In the genomic region with DNA sequence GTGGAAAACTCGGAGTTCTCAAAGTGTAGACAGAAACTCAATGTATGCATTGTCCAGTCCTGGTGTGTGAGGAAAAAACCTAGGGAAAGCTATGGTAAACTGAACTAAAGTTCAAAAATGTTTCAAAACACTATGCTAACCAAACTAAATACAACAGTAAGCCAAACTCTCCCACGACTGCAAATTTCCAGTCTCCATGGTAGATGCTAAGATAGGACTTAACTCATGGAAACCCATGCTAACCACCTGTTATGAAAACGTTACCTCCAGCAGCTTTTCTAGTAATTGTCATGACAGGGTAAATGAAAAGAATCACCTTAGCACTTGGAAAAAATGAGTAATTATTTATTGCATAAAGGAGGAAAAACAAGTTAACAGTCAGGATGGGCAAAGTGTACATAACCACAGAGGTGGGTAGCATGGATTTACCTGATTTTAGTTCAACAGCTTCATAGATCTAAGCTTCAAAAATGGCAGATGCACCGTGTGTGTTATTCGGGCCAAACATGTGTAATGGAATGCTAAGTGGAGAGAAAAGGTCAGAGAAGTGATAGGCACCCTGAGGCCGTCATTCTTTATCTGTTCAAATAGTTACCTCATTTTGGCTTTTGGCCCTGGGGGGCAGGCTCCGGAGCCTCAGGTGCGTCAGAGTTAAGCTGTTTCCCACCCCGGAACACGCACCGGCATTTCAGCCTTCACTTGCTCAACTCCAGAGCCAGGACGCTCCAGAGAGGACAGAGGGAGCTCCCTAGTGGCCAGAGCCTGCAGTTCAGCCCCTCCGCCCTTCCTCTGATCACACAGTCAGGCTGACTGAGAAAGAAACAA, we compare ENCODE assay signal across 8 cellular contexts.
DNase-seq lines count a peak whose midpoint lies in the region; ATAC-seq lines count a peak whose summit lies in the region.

No MANE protein-coding gene starts in this region.

- no peak overlapping the region for H3K9ac ChIP-seq in BLaER1 treated with 17β-estradiol and CSF1 and Interleukin-3, amounts not matched to agents 10 nM and 100 nM
- peak overlapping the region in 1 of 2 donors; percentile 39 for H3K9ac ChIP-seq in duodenal mucosa (ENCODE audit: low read depth in 1 of 2, low read length in 2 of 2)

- H3K9me3 Mint-ChIP-seq in memory B cell, result no peaks in the 10 kb centered on the region

- H3K4me2 ChIP-seq in BLaER1 treated with 17β-estradiol and CSF1 and Interleukin-3, amounts not matched to agents 10 nM and 100 nM, result peak overlapping the region in 6 of 11 experiments; percentile 1 to 62 (median 17); a peak in 8 of 22 replicates

- H3K4me3 ChIP-seq in BLaER1 treated with 17β-estradiol and CSF1 and Interleukin-3, amounts not matched to agents 10 nM and 100 nM, result no peak overlapping the region
- peak overlapping the region; percentile 48 to 65 for H3K4me3 ChIP-seq in duodenal mucosa (ENCODE audit: low read depth in 1 of 2, low read length in 2 of 2)

- peak overlapping the region; percentile 85 for H3K27ac Mint-ChIP-seq in memory B cell

- no peaks in the 10 kb centered on the region for H3K27me3 ChIP-seq in BLaER1 treated with 17β-estradiol and CSF1 and Interleukin-3, amounts not matched to agents 10 nM and 100 nM
- H3K27me3 ChIP-seq in duodenal mucosa (ENCODE audit: control insufficient read depth in 1 of 2, insufficient read depth in 2 of 2, low read length in 2 of 2), result no peaks in the 10 kb centered on the region

- H3K9me3 ChIP-seq in BLaER1 treated with 17β-estradiol and CSF1 and Interleukin-3, amounts not matched to agents 10 nM and 100 nM (replicated peaks in 1 of 11), result no peaks in the 10 kb centered on the region
- H3K9me3 ChIP-seq in duodenal mucosa (ENCODE audit: control insufficient read depth in 1 of 2, low read length in 2 of 2), result no peaks in the 10 kb centered on the region

- peak; percentile 88 for DNase-seq in NCI-H748 (lab: John Stamatoyannopoulos, UW; ENCODE audit: unreplicated experiment)
- peak; percentile 87 to 90 for DNase-seq in activated CD4-positive, alpha-beta T cell treated with anti-CD3 and anti-CD28 coated beads, Interleukin-2, amount 50 U/mL, for 48 hours
- peak; percentile 68 to 80 for DNase-seq in memory B cell (ENCODE audit: low spot score in 2 of 2)
- peak; percentile 63 for DNase-seq in stimulated activated CD8-positive, alpha-beta memory T cell treated with anti-CD3 and anti-CD28 coated beads, Interleukin-12 subunit alpha, Interleukin-12 subunit beta, amount 100 ng/mL, for 1 hour (ENCODE audit: low read depth)

- peak overlapping the region; percentile 75 for H3K4me3 Mint-ChIP-seq in memory B cell

- H3K27me3 Mint-ChIP-seq in memory B cell, result no peaks in the 10 kb centered on the region

- H4K20me1 ChIP-seq in BLaER1 treated with 17β-estradiol and CSF1 and Interleukin-3, amounts not matched to agents 10 nM and 100 nM, result no peaks in the 10 kb centered on the region

- no peak overlapping the region for H3K27ac ChIP-seq in BLaER1 treated with 17β-estradiol and CSF1 and Interleukin-3, amounts not matched to agents 10 nM and 100 nM
- H3K27ac ChIP-seq in duodenal mucosa (ENCODE audit: low read depth, low read length), result no peak overlapping the region

- peaks cover 0 to 6% (median 0%) of the 10 kb centered on the region in 10 experiments; a peak in 1 of 20 replicates for H3K4me1 ChIP-seq in BLaER1 treated with 17β-estradiol and CSF1 and Interleukin-3, amounts not matched to agents 10 nM and 100 nM
- H3K4me1 ChIP-seq in duodenal mucosa (ENCODE audit: control insufficient read depth in 1 of 2, insufficient read depth in 2 of 2, low read length in 2 of 2), result peaks cover 0 to 8% of the 10 kb centered on the region in 2 donors

- ATAC-seq in GM19324 (IDR thresholded peaks at IDR 0.05; ENCODE audit: low FRiP score, unreplicated experiment) (peak; percentile 100), HG03439 (IDR thresholded peaks at IDR 0.05; ENCODE audit: unreplicated experiment) (peak; percentile 100), memory B cell (ENCODE audit: low read depth) (peak; percentile 99)

- H3K4me1 Mint-ChIP-seq in memory B cell, result peaks cover 8% of the 10 kb centered on the region

- peaks cover 2% of the 10 kb centered on the region for H3K36me3 Mint-ChIP-seq in memory B cell

- peaks cover 0 to 5% (median 0%) of the 10 kb centered on the region in 11 experiments; a peak in 1 of 22 replicates for H3K36me3 ChIP-seq in BLaER1 treated with 17β-estradiol and CSF1 and Interleukin-3, amounts not matched to agents 10 nM and 100 nM
- H3K36me3 ChIP-seq in duodenal mucosa (ENCODE audit: control insufficient read depth in 1 of 2, insufficient read depth in 2 of 2, low read length in 2 of 2), result no peaks in the 10 kb centered on the region

Comparison
In these comparisons a context has a peak if more than half of its experiments do, and no peak if none do; other contexts are left out.
1. H3K4me3 ChIP-seq: peak in duodenal mucosa (2 of 2); none in BLaER1 treated with 17β-estradiol and CSF1 and Interleukin-3, amounts not matched to agents 10 nM and 100 nM (0 of 10).
2. Peak in every context shown above with its lines, with median percentiles within 50 percentile points of each other: ATAC-seq and DNase-seq.